23 cellular contexts compared by ENCODE assay signal in genomic region chr11:112223754-112224532, GRCh38. TPM values are rescaled to one million over a fixed set of nuclear protein-coding genes. Genes with fewer than 3 reads are reported as not detected.
"Had no signal": no experiment of that assay in that cellular context is flagged by ENCODE, and none has a peak within 500 bp of the region (broad histone marks: within the 10 kb centered on the region; RNA-seq: fewer than 3 reads in every experiment).

No MANE protein-coding gene starts in this region.

- H3K9me3 Mint-ChIP-seq: activated CD4-positive, alpha-beta memory T cell treated with anti-CD3 and anti-CD28 coated beads for 36 hours; activated CD4-positive, alpha-beta T cell treated with anti-CD3 and anti-CD28 coated beads, Interleukin-2, amount 10 ng/mL, durations not matched to agents 7 days and 5 days; activated naive CD8-positive, alpha-beta T cell treated with anti-CD3 and anti-CD28 coated beads for 36 hours; activated T-cell treated with anti-CD3 and anti-CD28 coated beads, Interleukin-2, amount 50 U/mL, for 72 hours had no signal

- H3K4me1 ChIP-seq: SJCRH30 had no signal

- H3K27ac Mint-ChIP-seq: activated CD4-positive, alpha-beta memory T cell treated with anti-CD3 and anti-CD28 coated beads for 36 hours; activated CD4-positive, alpha-beta T cell treated with anti-CD3 and anti-CD28 coated beads, Interleukin-2, amount 10 ng/mL, durations not matched to agents 7 days and 5 days; activated naive CD8-positive, alpha-beta T cell treated with anti-CD3 and anti-CD28 coated beads for 36 hours had no signal

- ATAC-seq: activated T-cell treated with anti-CD3 and anti-CD28 coated beads, Interleukin-2, amount 50 U/mL, for 72 hours had no signal

- H3K4me3 ChIP-seq: Peyer's patch, SJCRH30 had no signal

- H3K27me3 Mint-ChIP-seq: activated CD4-positive, alpha-beta memory T cell treated with anti-CD3 and anti-CD28 coated beads for 36 hours; activated naive CD8-positive, alpha-beta T cell treated with anti-CD3 and anti-CD28 coated beads for 36 hours had no signal

- H3K9me3 ChIP-seq: Peyer's patch, SJCRH30 had no signal

- H3K36me3 ChIP-seq: Peyer's patch, SJCRH30 had no signal

- H3K27me3 ChIP-seq: Peyer's patch, SJCRH30 had no signal

- H3K4me3 Mint-ChIP-seq: activated CD4-positive, alpha-beta memory T cell treated with anti-CD3 and anti-CD28 coated beads for 36 hours; activated naive CD8-positive, alpha-beta T cell treated with anti-CD3 and anti-CD28 coated beads for 36 hours had no signal

- H3K27ac ChIP-seq: Peyer's patch, RWPE1, SJCRH30, VCaP had no signal

- DNase-seq: activated CD4-positive, alpha-beta memory T cell treated with anti-CD3 and anti-CD28 coated beads for 36 hours; activated CD4-positive, alpha-beta T cell treated with anti-CD3 and anti-CD28 coated beads, Interleukin-2, amount 10 ng/mL, durations not matched to agents 7 days and 5 days; activated CD4-positive, CD25-positive, alpha-beta regulatory T cell; activated CD8-positive, alpha-beta memory T cell treated with anti-CD3 and anti-CD28 coated beads for 24 hours; activated effector memory CD4-positive, alpha-beta T cell treated with Interleukin-2 at 50 U/mL for 16 hours; activated naive CD4-positive, alpha-beta T cell treated with Interleukin-2 at 50 U/mL for 16 hours; activated naive CD8-positive, alpha-beta T cell treated with anti-CD3 and anti-CD28 coated beads for 36 hours; activated T-cell treated with anti-CD3 and anti-CD28 coated beads, Interleukin-2, amount 50 U/mL, for 72 hours; cerebellar nuclear complex; Kasumi-1; KBM-7; NCI-H1105 treated with DMSO at 0.1 percent for 48 hours; NCI-H1436 treated with DMSO at 0.1 percent for 48 hours; NCI-H187; NCI-H2081; NCI-H446; NCI-H524; Peyer's patch; Right ventricle myocardium superior; SJCRH30 had no signal

RNA-seq across cellular contexts. Expression of gene PLET1, which starts 36.7 kb away (rescaled TPM):
- total RNA-seq: activated CD4-positive, alpha-beta memory T cell treated with anti-CD3 and anti-CD28 coated beads for 36 hours; activated CD4-positive, alpha-beta T cell treated with anti-CD3 and anti-CD28 coated beads, Interleukin-2, amount 10 ng/mL, durations not matched to agents 7 days and 5 days; activated naive CD8-positive, alpha-beta T cell treated with anti-CD3 and anti-CD28 coated beads for 36 hours; activated T-cell treated with anti-CD3 and anti-CD28 coated beads, Interleukin-2, amount 50 U/mL, for 72 hours; cardiac septum; Peyer's patch; Right ventricle myocardium superior; SJCRH30 had no signal

RNA-seq across cellular contexts. Expression of gene TEX12, which starts 56.8 kb away (rescaled TPM):
- total RNA-seq: Right ventricle myocardium superior, SJCRH30 had no signal
